Comparison of ENCODE assay signal across 1 cellular context in the genomic region with DNA sequence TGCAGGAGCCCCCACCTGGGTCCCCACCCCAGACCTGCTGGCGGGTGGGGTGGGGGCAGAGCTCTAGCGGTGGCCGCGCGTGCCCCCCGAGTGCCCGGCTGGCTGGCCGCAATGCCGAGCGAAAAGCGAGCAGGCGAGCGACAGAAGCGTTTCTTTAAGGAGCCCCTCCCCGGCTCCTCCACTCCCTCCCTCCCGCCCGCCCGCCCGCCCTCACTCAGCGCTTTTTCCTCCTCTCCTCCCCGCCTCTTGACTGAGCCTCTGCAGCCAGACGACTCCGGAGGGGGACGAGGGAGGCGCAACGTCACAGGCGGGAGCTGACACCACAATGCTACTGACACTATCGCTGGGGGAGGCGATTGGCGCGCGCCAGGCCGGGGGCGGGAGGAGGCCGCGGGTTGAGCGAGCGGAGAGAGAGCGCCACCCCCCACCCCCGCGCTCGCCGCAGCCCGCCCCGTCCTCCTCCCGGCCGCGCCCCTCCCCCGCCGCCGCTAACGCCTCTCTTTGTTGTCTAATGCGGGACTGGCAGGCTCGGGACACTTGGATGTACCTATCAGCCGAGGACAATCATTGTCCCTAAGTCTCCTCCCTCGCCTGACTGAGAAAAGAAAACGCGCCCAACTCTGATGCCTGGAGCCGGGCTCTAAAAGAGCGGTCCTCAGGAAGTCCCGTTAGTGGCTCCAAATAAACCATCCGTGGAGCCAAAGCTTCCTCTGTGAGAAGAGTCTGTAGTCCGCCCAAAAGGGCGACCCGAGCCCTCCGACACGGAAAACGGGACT.
TF ChIP-seq lines count a peak whose summit lies in the region.

MEX3B (minus strand) TSS at position 127 of the 776 bp plus-strand sequence. CDS start 313 bp downstream, outside the sequence.

TF ChIP-seq in K562, 482 proteins besides CTCF, POLR2A, EP300 and RAD21 (continued from another document and continues in another):
- TF ChIP-seq PRDM10 (IDR thresholded peaks at IDR 0.05; ENCODE audit: partially characterized antibody) (peak; percentile 26), NR2C1 (IDR thresholded peaks at IDR 0.05) (no peak), NR2C1 (tag; IDR thresholded peaks at IDR 0.05) (no peak), E2F6 (IDR thresholded peaks at IDR 0.05; ENCODE audit: borderline replicate concordance in 1 of 2, extremely low read depth in 1 of 2, insufficient read depth in 1 of 2, insufficient read length in 1 of 2, low read depth in 1 of 2, low read length in 1 of 2, poor library complexity in 1 of 2, severe bottlenecking in 1 of 2) (peak in 1 of 2 experiments; percentile 8), SETDB1 (IDR thresholded peaks at IDR 0.05; ENCODE audit: low read length) (no peak), PHF8 (IDR thresholded peaks at IDR 0.05; ENCODE audit: borderline replicate concordance, low read length) (peak; percentile 51; the same call in 1 of the 2 replicates), RBM22 (IDR thresholded peaks at IDR 0.05; ENCODE audit: low read depth, low read length, poor library complexity, severe bottlenecking) (peak; percentile 18), FUS (optimal IDR thresholded peaks at IDR 0.05; ENCODE audit: low read depth, low read length) (no peak), NEUROD1 (IDR thresholded peaks at IDR 0.05; ENCODE audit: borderline replicate concordance, low read depth, low read length, partially characterized antibody) (peak; percentile 44), RBFOX2 (IDR thresholded peaks at IDR 0.05; ENCODE audit: low read depth, low read length) (peak; percentile 6; the same call in 1 of the 2 replicates), DPF2 (IDR thresholded peaks at IDR 0.05) (peak; percentile 50), POLR2H (tag; IDR thresholded peaks at IDR 0.05; ENCODE audit: low read depth) (peak; percentile 50), ZNF79 (CRISPR knock-in tag; IDR thresholded peaks at IDR 0.05; ENCODE audit: low read depth) (no peak), EHMT2 (IDR thresholded peaks at IDR 0.05) (no peak), RFX5 (IDR thresholded peaks at IDR 0.05; ENCODE audit: low read depth, low read length) (no peak), PML (IDR thresholded peaks at IDR 0.05; ENCODE audit: low read length) (peak; percentile 46; the same call in 1 of the 2 replicates), ZBTB17 (CRISPR knock-in tag; IDR thresholded peaks at IDR 0.05) (0 out of 2 replicates have a peak, but pooled peaks have one; percentile 54), PCBP1 (IDR thresholded peaks at IDR 0.05; ENCODE audit: low read depth, low read length, poor library complexity, severe bottlenecking) (no peak), CREB5 (CRISPR knock-in tag; IDR thresholded peaks at IDR 0.05) (no peak), TCF3 (CRISPR knock-in tag; IDR thresholded peaks at IDR 0.05) (no peak), TAF1 (IDR thresholded peaks at IDR 0.05; ENCODE audit: control insufficient read depth, extremely low read depth, insufficient read depth, low read length, severe bottlenecking) (peak; percentile 49), TBP (optimal IDR thresholded peaks at IDR 0.05; ENCODE audit: low read depth, low read length) (peak; percentile 38), POLR2B (IDR thresholded peaks at IDR 0.05; ENCODE audit: low read depth, partially characterized antibody) (peak; percentile 40), AFF1 (IDR thresholded peaks at IDR 0.05; ENCODE audit: low read depth in 1 of 2, partially characterized antibody in 2 of 2) (peak in 1 of 2 experiments; percentile 53), CREM (IDR thresholded peaks at IDR 0.05; ENCODE audit: low read depth) (peak; percentile 95), RBM39 (optimal IDR thresholded peaks at IDR 0.05; ENCODE audit: low read depth, low read length) (no peak), FOXJ2 (tag; IDR thresholded peaks at IDR 0.05) (peak; percentile 20; the same call in 1 of the 2 replicates), ZNF766 (CRISPR knock-in tag; conservative IDR thresholded peaks at IDR 0.05) (peak; percentile 88; the same call in 1 of the 2 replicates), NFRKB (IDR thresholded peaks at IDR 0.05; ENCODE audit: low read depth) (peak; percentile 69), SAP30 (IDR thresholded peaks at IDR 0.05; ENCODE audit: borderline replicate concordance, insufficient read depth, low read depth, low read length, poor library complexity, severe bottlenecking) (peak; percentile 57), SMAD1 (IDR thresholded peaks at IDR 0.05; ENCODE audit: low read depth, low read length, partially characterized antibody) (no peak), HMGN3 (IDR thresholded peaks at IDR 0.05; ENCODE audit: borderline replicate concordance, extremely low read depth, insufficient read length, low read depth, low read length) (peak; percentile 5)
- TF ChIP-seq, protein P1, sequence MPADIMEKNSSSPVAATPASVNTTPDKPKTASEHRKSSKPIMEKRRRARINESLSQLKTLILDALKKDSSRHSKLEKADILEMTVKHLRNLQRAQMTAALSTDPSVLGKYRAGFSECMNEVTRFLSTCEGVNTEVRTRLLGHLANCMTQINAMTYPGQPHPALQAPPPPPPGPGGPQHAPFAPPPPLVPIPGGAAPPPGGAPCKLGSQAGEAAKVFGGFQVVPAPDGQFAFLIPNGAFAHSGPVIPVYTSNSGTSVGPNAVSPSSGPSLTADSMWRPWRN (IDR thresholded peaks at IDR 0.05; ENCODE audit: low read depth): peak; percentile 88
- TF ChIP-seq, protein P2, sequence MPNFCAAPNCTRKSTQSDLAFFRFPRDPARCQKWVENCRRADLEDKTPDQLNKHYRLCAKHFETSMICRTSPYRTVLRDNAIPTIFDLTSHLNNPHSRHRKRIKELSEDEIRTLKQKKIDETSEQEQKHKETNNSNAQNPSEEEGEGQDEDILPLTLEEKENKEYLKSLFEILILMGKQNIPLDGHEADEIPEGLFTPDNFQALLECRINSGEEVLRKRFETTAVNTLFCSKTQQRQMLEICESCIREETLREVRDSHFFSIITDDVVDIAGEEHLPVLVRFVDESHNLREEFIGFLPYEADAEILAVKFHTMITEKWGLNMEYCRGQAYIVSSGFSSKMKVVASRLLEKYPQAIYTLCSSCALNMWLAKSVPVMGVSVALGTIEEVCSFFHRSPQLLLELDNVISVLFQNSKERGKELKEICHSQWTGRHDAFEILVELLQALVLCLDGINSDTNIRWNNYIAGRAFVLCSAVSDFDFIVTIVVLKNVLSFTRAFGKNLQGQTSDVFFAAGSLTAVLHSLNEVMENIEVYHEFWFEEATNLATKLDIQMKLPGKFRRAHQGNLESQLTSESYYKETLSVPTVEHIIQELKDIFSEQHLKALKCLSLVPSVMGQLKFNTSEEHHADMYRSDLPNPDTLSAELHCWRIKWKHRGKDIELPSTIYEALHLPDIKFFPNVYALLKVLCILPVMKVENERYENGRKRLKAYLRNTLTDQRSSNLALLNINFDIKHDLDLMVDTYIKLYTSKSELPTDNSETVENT (CRISPR knock-in tag; IDR thresholded peaks at IDR 0.05): no peak
- TF ChIP-seq, protein P3, sequence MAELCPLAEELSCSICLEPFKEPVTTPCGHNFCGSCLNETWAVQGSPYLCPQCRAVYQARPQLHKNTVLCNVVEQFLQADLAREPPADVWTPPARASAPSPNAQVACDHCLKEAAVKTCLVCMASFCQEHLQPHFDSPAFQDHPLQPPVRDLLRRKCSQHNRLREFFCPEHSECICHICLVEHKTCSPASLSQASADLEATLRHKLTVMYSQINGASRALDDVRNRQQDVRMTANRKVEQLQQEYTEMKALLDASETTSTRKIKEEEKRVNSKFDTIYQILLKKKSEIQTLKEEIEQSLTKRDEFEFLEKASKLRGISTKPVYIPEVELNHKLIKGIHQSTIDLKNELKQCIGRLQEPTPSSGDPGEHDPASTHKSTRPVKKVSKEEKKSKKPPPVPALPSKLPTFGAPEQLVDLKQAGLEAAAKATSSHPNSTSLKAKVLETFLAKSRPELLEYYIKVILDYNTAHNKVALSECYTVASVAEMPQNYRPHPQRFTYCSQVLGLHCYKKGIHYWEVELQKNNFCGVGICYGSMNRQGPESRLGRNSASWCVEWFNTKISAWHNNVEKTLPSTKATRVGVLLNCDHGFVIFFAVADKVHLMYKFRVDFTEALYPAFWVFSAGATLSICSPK (IDR thresholded peaks at IDR 0.05; ENCODE audit: borderline replicate concordance): no peak
- TF ChIP-seq, protein P4, sequence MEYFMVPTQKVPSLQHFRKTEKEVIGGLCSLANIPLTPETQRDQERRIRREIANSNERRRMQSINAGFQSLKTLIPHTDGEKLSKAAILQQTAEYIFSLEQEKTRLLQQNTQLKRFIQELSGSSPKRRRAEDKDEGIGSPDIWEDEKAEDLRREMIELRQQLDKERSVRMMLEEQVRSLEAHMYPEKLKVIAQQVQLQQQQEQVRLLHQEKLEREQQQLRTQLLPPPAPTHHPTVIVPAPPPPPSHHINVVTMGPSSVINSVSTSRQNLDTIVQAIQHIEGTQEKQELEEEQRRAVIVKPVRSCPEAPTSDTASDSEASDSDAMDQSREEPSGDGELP (CRISPR knock-in tag; IDR thresholded peaks at IDR 0.05; ENCODE audit: borderline replicate concordance): peak; percentile 37
- TF ChIP-seq, protein P5, sequence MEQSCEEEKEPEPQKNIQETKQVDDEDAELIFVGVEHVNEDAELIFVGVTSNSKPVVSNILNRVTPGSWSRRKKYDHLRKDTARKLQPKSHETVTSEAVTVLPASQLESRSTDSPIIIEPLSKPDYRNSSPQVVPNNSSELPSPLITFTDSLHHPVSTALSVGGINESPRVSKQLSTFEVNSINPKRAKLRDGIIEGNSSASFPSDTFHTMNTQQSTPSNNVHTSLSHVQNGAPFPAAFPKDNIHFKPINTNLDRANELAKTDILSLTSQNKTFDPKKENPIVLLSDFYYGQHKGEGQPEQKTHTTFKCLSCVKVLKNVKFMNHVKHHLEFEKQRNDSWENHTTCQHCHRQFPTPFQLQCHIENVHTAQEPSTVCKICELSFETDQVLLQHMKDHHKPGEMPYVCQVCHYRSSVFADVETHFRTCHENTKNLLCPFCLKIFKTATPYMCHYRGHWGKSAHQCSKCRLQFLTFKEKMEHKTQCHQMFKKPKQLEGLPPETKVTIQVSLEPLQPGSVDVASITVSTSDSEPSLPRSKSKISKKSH (CRISPR knock-in tag; IDR thresholded peaks at IDR 0.05): no peak
